ENCODE assay signal across 23 cellular contexts in genomic region chr2:55610954-55611743, GRCh38. TPM values are rescaled to one million over a fixed set of nuclear protein-coding genes. Genes with fewer than 3 reads are reported as not detected.
DNase-seq lines count a peak whose midpoint lies in the region; ATAC-seq and TF ChIP-seq lines count a peak whose summit lies in the region.
"Had no signal": no experiment of that assay in that cellular context is flagged by ENCODE, and none has a peak within 500 bp of the region (broad histone marks: within the 10 kb centered on the region; RNA-seq: fewer than 3 reads in every experiment).

No MANE protein-coding gene starts in this region.

- H3K4me3 Mint-ChIP-seq in MCF 10A (ENCODE audit: unreplicated experiment), result no peak overlapping the region
- H3K4me3 Mint-ChIP-seq in activated T-helper 2 cell treated with anti-CD3 and anti-CD28 coated beads, Interferon-gamma antibody, Interleukin-2, Interleukin-4, amounts not matched to agents 10 μg/mL and 5 μg/mL and 100 μg/mL, durations not matched to agents 14 hours and 24 hours and 36 hours (ENCODE audit: low read depth), result no peak overlapping the region
- H3K4me3 Mint-ChIP-seq in memory B cell, result no peak overlapping the region
- no peak overlapping the region for H3K4me3 Mint-ChIP-seq in stimulated activated naive CD8-positive, alpha-beta T cell treated with anti-CD3 and anti-CD28 coated beads, Interleukin-15, amount 100 ng/mL, for 72 hours

- no peak overlapping the region for H3K9ac ChIP-seq in mammary epithelial cell (ENCODE audit: insufficient read depth, low read length)
- H3K9ac ChIP-seq: KMS-11 had no signal

- H4K20me1 ChIP-seq in mammary epithelial cell (ENCODE audit: insufficient read depth, low read length), result no peaks in the 10 kb centered on the region

- H3K36me3 ChIP-seq in mammary epithelial cell (ENCODE audit: insufficient read depth, low read length) (peaks cover 20% of the 10 kb centered on the region), A673 (ENCODE audit: insufficient read depth, low read length, poor library complexity, severe bottlenecking) (peaks cover 44% of the 10 kb centered on the region)

- CTCF ChIA-PET in MCF 10A (lab: Yijun Ruan, JAX) (interaction anchor here (0.6 to 1.4 kb wide), 5 partner anchors 11 to 66 kb away, joined by 3 to 6 read pairs (median 3); no protein-coding TSS in a partner anchor), mammary epithelial cell (lab: Charles Lee; ENCODE audit: low non-redundant PET) (no interaction called here), A673 (lab: Charles Lee) (no interaction called here)

- no peaks in the 10 kb centered on the region for H3K9me3 ChIP-seq in mammary epithelial cell (replicated peaks; ENCODE audit: insufficient read depth, low read length)
- no peaks in the 10 kb centered on the region for H3K9me3 ChIP-seq in A673 (ENCODE audit: low read depth, low read length, poor library complexity, severe bottlenecking)
- H3K9me3 ChIP-seq: HAP-1, left ventricle myocardium inferior, mucosa of descending colon, neutrophil, tibial artery had no signal

- intact Hi-C loops in MCF 10A (cut with micrococcal nuclease), result no loop called here
- intact Hi-C loops in mammary epithelial cell (cut with micrococcal nuclease), result no loop called here
- intact Hi-C loops in activated T-helper 2 cell treated with anti-CD3 and anti-CD28 coated beads, Interferon-gamma antibody, Interleukin-2, Interleukin-4, amounts not matched to agents 10 μg/mL and 5 μg/mL and 100 μg/mL, durations not matched to agents 14 hours and 24 hours and 36 hours (cut with micrococcal nuclease), result loop anchor here (10.0 kb wide), 2 partner anchors 1036 to 1826 kb away; partner anchors contain the start of genes ASB3 and ERLEC1
- intact Hi-C loops in A673 (cut with micrococcal nuclease; ENCODE audit: unreplicated experiment), result loop anchor here (10.0 kb wide), 2 partner anchors 186 to 346 kb away; partner anchors contain the start of gene MTIF2

- no peak overlapping the region for H3K27ac ChIP-seq in mammary epithelial cell (ENCODE audit: insufficient read depth, low read depth, low read length)
- H3K27ac ChIP-seq in A673 (ENCODE audit: low read depth, low read length, poor library complexity, severe bottlenecking), result no peak overlapping the region
- H3K27ac ChIP-seq: KMS-11, left ventricle myocardium inferior, neutrophil, tibial artery had no signal

- POLR2A ChIA-PET in MCF 10A (lab: Yijun Ruan, JAX), result interaction anchor here (0.6 to 1.6 kb wide), 7 partner anchors 10 to 127 kb away, joined by 3 to 5 read pairs (median 3); no protein-coding TSS in a partner anchor
- POLR2A ChIA-PET in A673 (lab: Charles Lee; ENCODE audit: low non-redundant PET), result no interaction called here

- DNase-seq in MCF 10A (ENCODE audit: unreplicated experiment), result no peak
- no peak for DNase-seq in mammary epithelial cell
- no peak for DNase-seq in activated T-helper 2 cell treated with anti-CD3 and anti-CD28 coated beads, Interferon-gamma antibody, Interleukin-2, Interleukin-4, amounts not matched to agents 10 μg/mL and 5 μg/mL and 100 μg/mL, durations not matched to agents 14 hours and 24 hours and 36 hours (ENCODE audit: low spot score)
- DNase-seq in memory B cell (ENCODE audit: low spot score in 2 of 2), result no peak
- DNase-seq in stimulated activated naive CD8-positive, alpha-beta T cell treated with anti-CD3 and anti-CD28 coated beads, Interleukin-15, amount 100 ng/mL, for 72 hours, result no peak
- DNase-seq in kidney glomerular epithelial cell (lab: John Stamatoyannopoulos, UW), result no peak
- DNase-seq in A673 (ENCODE audit: low spot score), result no peak
- DNase-seq: erythroblast; foreskin melanocyte; left ventricle myocardium inferior; mucosa of descending colon; MV-4-11; NCI-H2029; NCI-H226; OCI-M1; stimulated activated naive CD4-positive, alpha-beta T cell treated with Interleukin-2 at 50 U/mL for 16 hours; tibial artery had no signal

- ATAC-seq in memory B cell (ENCODE audit: low read depth), result no peak
- ATAC-seq in stimulated activated naive CD8-positive, alpha-beta T cell treated with anti-CD3 and anti-CD28 coated beads, Interleukin-15, amount 100 ng/mL, for 72 hours, result no peak
- ATAC-seq: mucosa of descending colon, Right ventricle myocardium inferior had no signal

- H3K36me3 Mint-ChIP-seq in MCF 10A (ENCODE audit: insufficient read depth, unreplicated experiment) (peaks cover 60% of the 10 kb centered on the region), memory B cell (peaks cover 16% of the 10 kb centered on the region)
- peaks cover 55% of the 10 kb centered on the region for H3K36me3 Mint-ChIP-seq in activated T-helper 2 cell treated with anti-CD3 and anti-CD28 coated beads, Interferon-gamma antibody, Interleukin-2, Interleukin-4, amounts not matched to agents 10 μg/mL and 5 μg/mL and 100 μg/mL, durations not matched to agents 14 hours and 24 hours and 36 hours (ENCODE audit: low read depth)

- no peaks in the 10 kb centered on the region for H3K27me3 ChIP-seq in mammary epithelial cell (ENCODE audit: insufficient read depth, low read length)
- no peaks in the 10 kb centered on the region for H3K27me3 ChIP-seq in A673 (replicated peaks; ENCODE audit: insufficient read depth, low read depth, low read length, poor library complexity)
- H3K27me3 ChIP-seq: neutrophil, tibial artery had no signal

- no peak overlapping the region for H3K4me2 ChIP-seq in mammary epithelial cell (ENCODE audit: insufficient read depth, low read depth, low read length)
- H3K4me2 ChIP-seq: KMS-11, smooth muscle cell had no signal

- no TSS peak for BruUV-seq in MCF 10A (replicated peaks; lab: Mats Ljungman, UMichigan)
- no TSS peak for BruUV-seq in mammary epithelial cell (replicated peaks; lab: Mats Ljungman, UMichigan)
- BruUV-seq in A673 (replicated peaks; lab: Mats Ljungman, UMichigan), result no TSS peak

- H3K4me3 ChIP-seq in mammary epithelial cell (replicated peaks in 1 of 3; ENCODE audit: insufficient read depth in 1 of 3, low read depth in 2 of 3, low read length in 3 of 3), result no peak overlapping the region
- no peak overlapping the region for H3K4me3 ChIP-seq in A673 (ENCODE audit: low read depth, low read length, poor library complexity, severe bottlenecking)
- H3K4me3 ChIP-seq: HAP-1, left ventricle myocardium inferior, mucosa of descending colon, smooth muscle cell, tibial artery had no signal

- dilution Hi-C loops in mammary epithelial cell (cut with HindIII; ENCODE audit: low sequenced_read_pairs), result no loop called here

- H3K4me1 ChIP-seq in mammary epithelial cell (ENCODE audit: insufficient read depth, low read length) (peaks cover 4% of the 10 kb centered on the region), A673 (ENCODE audit: insufficient read depth, low read length, poor library complexity, severe bottlenecking) (peaks cover 7% of the 10 kb centered on the region)
- H3K4me1 ChIP-seq: HAP-1 had no signal

- WGBS in mammary epithelial cell (ENCODE audit: low coverage, missing lambda C conversion rate), result 97% methylated on average over 3 of the region's 3 CpGs

- no peak overlapping the region for H2AFZ ChIP-seq in mammary epithelial cell (ENCODE audit: low read depth, low read length)

- H3K27ac Mint-ChIP-seq in MCF 10A (ENCODE audit: low read depth, unreplicated experiment), result peak overlapping the region; percentile 16
- H3K27ac Mint-ChIP-seq in activated T-helper 2 cell treated with anti-CD3 and anti-CD28 coated beads, Interferon-gamma antibody, Interleukin-2, Interleukin-4, amounts not matched to agents 10 μg/mL and 5 μg/mL and 100 μg/mL, durations not matched to agents 14 hours and 24 hours and 36 hours, result peak overlapping the region; percentile 57
- peak overlapping the region; percentile 48 for H3K27ac Mint-ChIP-seq in memory B cell
- peak overlapping the region; percentile 40 to 48 for H3K27ac Mint-ChIP-seq in stimulated activated naive CD8-positive, alpha-beta T cell treated with anti-CD3 and anti-CD28 coated beads, Interleukin-15, amount 100 ng/mL, for 72 hours

- in situ Hi-C loops in mammary epithelial cell (cut with MboI; ENCODE audit: low sequenced_read_pairs in 2 of 2), result no loop called here

- H3K4me1 Mint-ChIP-seq in MCF 10A (ENCODE audit: insufficient read depth, unreplicated experiment), result peaks cover 7% of the 10 kb centered on the region
- H3K4me1 Mint-ChIP-seq in activated T-helper 2 cell treated with anti-CD3 and anti-CD28 coated beads, Interferon-gamma antibody, Interleukin-2, Interleukin-4, amounts not matched to agents 10 μg/mL and 5 μg/mL and 100 μg/mL, durations not matched to agents 14 hours and 24 hours and 36 hours (ENCODE audit: low read depth), result peaks cover 33% of the 10 kb centered on the region
- H3K4me1 Mint-ChIP-seq in memory B cell, result peaks cover 18% of the 10 kb centered on the region
- peaks cover 48% of the 10 kb centered on the region for H3K4me1 Mint-ChIP-seq in stimulated activated naive CD8-positive, alpha-beta T cell treated with anti-CD3 and anti-CD28 coated beads, Interleukin-15, amount 100 ng/mL, for 72 hours

- no peaks in the 10 kb centered on the region for H3K9me3 Mint-ChIP-seq in MCF 10A (ENCODE audit: unreplicated experiment)
- H3K9me3 Mint-ChIP-seq in activated T-helper 2 cell treated with anti-CD3 and anti-CD28 coated beads, Interferon-gamma antibody, Interleukin-2, Interleukin-4, amounts not matched to agents 10 μg/mL and 5 μg/mL and 100 μg/mL, durations not matched to agents 14 hours and 24 hours and 36 hours, result no peaks in the 10 kb centered on the region
- H3K9me3 Mint-ChIP-seq in memory B cell, result no peaks in the 10 kb centered on the region
- no peaks in the 10 kb centered on the region for H3K9me3 Mint-ChIP-seq in stimulated activated naive CD8-positive, alpha-beta T cell treated with anti-CD3 and anti-CD28 coated beads, Interleukin-15, amount 100 ng/mL, for 72 hours
- H3K9me3 Mint-ChIP-seq: activated naive CD4-positive, alpha-beta T cell treated with anti-CD3 and anti-CD28 coated beads, Interleukin-2, amount 50 U/mL, for 24 hours had no signal

- H3K79me2 ChIP-seq in mammary epithelial cell (ENCODE audit: insufficient read depth, low read length), result peaks cover 96% of the 10 kb centered on the region

- TF ChIP-seq CTCF in MCF 10A (IDR thresholded peaks at IDR 0.05; ENCODE audit: unreplicated experiment) (no peak), mammary epithelial cell (conservative IDR thresholded peaks at IDR 0.05 in 1 of 2, IDR thresholded peaks at IDR 0.05 in 1 of 2; ENCODE audit: extremely low read depth in 1 of 2, insufficient read depth in 1 of 2, low read depth in 1 of 2, low read length in 2 of 2) (no peak), A673 (conservative IDR thresholded peaks at IDR 0.05; ENCODE audit: low read depth, low read length) (no peak)

- H3K27me3 Mint-ChIP-seq in MCF 10A (ENCODE audit: insufficient read depth, unreplicated experiment) (no peaks in the 10 kb centered on the region), memory B cell (no peaks in the 10 kb centered on the region)
- no peaks in the 10 kb centered on the region for H3K27me3 Mint-ChIP-seq in activated T-helper 2 cell treated with anti-CD3 and anti-CD28 coated beads, Interferon-gamma antibody, Interleukin-2, Interleukin-4, amounts not matched to agents 10 μg/mL and 5 μg/mL and 100 μg/mL, durations not matched to agents 14 hours and 24 hours and 36 hours (ENCODE audit: low read depth)
- no peaks in the 10 kb centered on the region for H3K27me3 Mint-ChIP-seq in stimulated activated naive CD8-positive, alpha-beta T cell treated with anti-CD3 and anti-CD28 coated beads, Interleukin-15, amount 100 ng/mL, for 72 hours
- H3K27me3 Mint-ChIP-seq: activated naive CD4-positive, alpha-beta T cell treated with anti-CD3 and anti-CD28 coated beads, Interleukin-2, amount 50 U/mL, for 24 hours had no signal

RNA-seq across cellular contexts. Expression of gene PPP4R3B, which starts 6.3 kb away (rescaled TPM):
- 97.2 and 97.4 TPM in 2 replicates for total RNA-seq in MCF 10A (2022)
- 10 to 100 TPM; 44.2 to 45.0 TPM for total RNA-seq in mammary epithelial cell
- 11.4 TPM for polyA plus RNA-seq in mammary epithelial cell
- 47.0 TPM for polyA minus RNA-seq in mammary epithelial cell
- 69.7 and 69.9 TPM in 2 replicates for total RNA-seq in activated T-helper 2 cell treated with anti-CD3 and anti-CD28 coated beads, Interferon-gamma antibody, Interleukin-2, Interleukin-4, amounts not matched to agents 10 μg/mL and 5 μg/mL and 100 μg/mL, durations not matched to agents 14 hours and 24 hours and 36 hours
- 49.8 and 57.9 TPM in 2 replicates for total RNA-seq in A673 (2021)

Comparison
In these comparisons a context has a peak if more than half of its experiments do, and no peak if none do; other contexts are left out.
1. intact Hi-C loops: an anchor here in activated T-helper 2 cell treated with anti-CD3 and anti-CD28 coated beads, Interferon-gamma antibody, Interleukin-2, Interleukin-4, amounts not matched to agents 10 μg/mL and 5 μg/mL and 100 μg/mL, durations not matched to agents 14 hours and 24 hours and 36 hours (10.0 kb wide) and A673 (10.0 kb wide); none called in MCF 10A and mammary epithelial cell.